24 cellular contexts compared by ENCODE assay signal in genomic region chr14:73097421-73097820, GRCh38. TPM values are rescaled to one million over a fixed set of nuclear protein-coding genes. Genes with fewer than 3 reads are reported as not detected.
DNase-seq lines count a peak whose midpoint lies in the region; ATAC-seq and TF ChIP-seq lines count a peak whose summit lies in the region.
"Had no signal": no experiment of that assay in that cellular context is flagged by ENCODE, and none has a peak within 500 bp of the region (broad histone marks: within the 10 kb centered on the region; RNA-seq: fewer than 3 reads in every experiment).

No MANE protein-coding gene starts in this region.

- H3K27ac Mint-ChIP-seq in activated T-cell treated with anti-CD3 and anti-CD28 coated beads, Interleukin-2, amount 50 U/mL, for 72 hours: peak overlapping the region; percentile 51
- H3K27ac Mint-ChIP-seq in immature natural killer cell: peak overlapping the region in 5 of 6 donors; percentile 5 to 51 (median 24)
- H3K27ac Mint-ChIP-seq: CD4-positive, CD25-positive, alpha-beta regulatory T cell had no signal

- H3K27me3 Mint-ChIP-seq in activated T-cell treated with anti-CD3 and anti-CD28 coated beads, Interleukin-2, amount 50 U/mL, for 72 hours (ENCODE audit: low read depth): no peaks in the 10 kb centered on the region
- H3K27me3 Mint-ChIP-seq in immature natural killer cell (ENCODE audit: low read depth in 3 of 3): peaks cover 1 to 3% (median 2%) of the 10 kb centered on the region in 3 donors
- H3K27me3 Mint-ChIP-seq: CD4-positive, CD25-positive, alpha-beta regulatory T cell had no signal

- H3K4me3 ChIP-seq in A673 (ENCODE audit: low read depth, low read length, poor library complexity, severe bottlenecking): no peak overlapping the region
- H3K4me3 ChIP-seq: GM12878, HAP-1 had no signal

- no peaks in the 10 kb centered on the region for H3K4me1 Mint-ChIP-seq in activated T-cell treated with anti-CD3 and anti-CD28 coated beads, Interleukin-2, amount 50 U/mL, for 72 hours (ENCODE audit: low read depth)
- peaks cover 4 to 28% of the 10 kb centered on the region in 2 donors for H3K4me1 Mint-ChIP-seq in immature natural killer cell

- H3K36me3 ChIP-seq in A673 (ENCODE audit: insufficient read depth, low read length, poor library complexity, severe bottlenecking): peaks cover 75% of the 10 kb centered on the region

- no peak overlapping the region for H3K4me3 Mint-ChIP-seq in activated T-cell treated with anti-CD3 and anti-CD28 coated beads, Interleukin-2, amount 50 U/mL, for 72 hours
- no peak overlapping the region for H3K4me3 Mint-ChIP-seq in immature natural killer cell
- H3K4me3 Mint-ChIP-seq: CD4-positive, CD25-positive, alpha-beta regulatory T cell had no signal

- no peaks in the 10 kb centered on the region for H3K9me3 ChIP-seq in A673 (ENCODE audit: low read depth, low read length, poor library complexity, severe bottlenecking)
- H3K9me3 ChIP-seq: HAP-1, SK-N-SH had no signal

- intact Hi-C loops in A673 (cut with micrococcal nuclease; ENCODE audit: unreplicated experiment): no loop called here

- no peaks in the 10 kb centered on the region for H3K27me3 ChIP-seq in A673 (replicated peaks; ENCODE audit: insufficient read depth, low read depth, low read length, poor library complexity)

- in situ Hi-C loops in SK-MEL-5 (cut with HindIII; ENCODE audit: low pct_unique_long_range_greater_than_20kb, low sequenced_read_pairs): no loop called here

- H3K9me3 Mint-ChIP-seq in activated T-cell treated with anti-CD3 and anti-CD28 coated beads, Interleukin-2, amount 50 U/mL, for 72 hours: no peaks in the 10 kb centered on the region
- H3K9me3 Mint-ChIP-seq in immature natural killer cell: no peaks in the 10 kb centered on the region
- H3K9me3 Mint-ChIP-seq: CD4-positive, CD25-positive, alpha-beta regulatory T cell had no signal

- no peak for TF ChIP-seq CTCF in A673 (conservative IDR thresholded peaks at IDR 0.05; ENCODE audit: low read depth, low read length)

- H3K27ac ChIP-seq in A673 (ENCODE audit: low read depth, low read length, poor library complexity, severe bottlenecking): no peak overlapping the region
- H3K27ac ChIP-seq: RWPE1 had no signal

- peaks cover 6 to 25% of the 10 kb centered on the region in 2 donors for H3K36me3 Mint-ChIP-seq in activated T-cell treated with anti-CD3 and anti-CD28 coated beads, Interleukin-2, amount 50 U/mL, for 72 hours (ENCODE audit: insufficient read depth in 2 of 2)
- H3K36me3 Mint-ChIP-seq in immature natural killer cell: peaks cover 16 to 39% (median 18%) of the 10 kb centered on the region in 3 donors

- no TSS peak for BruUV-seq in A673 (replicated peaks; lab: Mats Ljungman, UMichigan)

- CTCF ChIA-PET in A673 (lab: Charles Lee): no interaction called here

- no peak for DNase-seq in activated T-cell treated with anti-CD3 and anti-CD28 coated beads, Interleukin-2, amount 50 U/mL, for 72 hours
- DNase-seq in activated T-cell treated with anti-CD3 and anti-CD28 coated beads for 4 hours (no peak), SK-MEL-5 (ENCODE audit: low read depth, low spot score) (peak; percentile 7), immature natural killer cell (no peak), A673 (ENCODE audit: low spot score) (no peak), DMS53 treated with DMSO at 0.1 percent for 48 hours (lab: John Stamatoyannopoulos, UW; ENCODE audit: unreplicated experiment) (no peak), GM03348 (ENCODE audit: low spot score) (no peak)
- DNase-seq: CD4-positive, CD25-positive, alpha-beta regulatory T cell; COR-L47; DMS79 treated with DMSO at 0.1 percent for 48 hours; KBM-7; MM.1S; NCI-H1092; NCI-H1436; NCI-H187 treated with DMSO at 0.1 percent for 48 hours; NCI-H2107; NCI-H446 treated with DMSO at 0.1 percent for 48 hours; NCI-H748 treated with DMSO at 0.1 percent for 48 hours; SHP77 treated with DMSO at 0.1 percent for 48 hours; SK-N-SH had no signal

- POLR2A ChIA-PET in A673 (lab: Charles Lee; ENCODE audit: low non-redundant PET): no interaction called here

- no peak for ATAC-seq in activated T-cell treated with anti-CD3 and anti-CD28 coated beads, Interleukin-2, amount 50 U/mL, for 72 hours (replicated peaks in 1 of 2)
- ATAC-seq: GM12878, HepG2 had no signal

- H3K4me1 ChIP-seq in A673 (ENCODE audit: insufficient read depth, low read length, poor library complexity, severe bottlenecking): no peaks in the 10 kb centered on the region
- H3K4me1 ChIP-seq: HAP-1 had no signal

RNA-seq across cellular contexts. Expression of gene PSEN1, which starts 38.9 kb away (rescaled TPM):
- 10 to 100 TPM; 40.1 to 42.2 TPM for total RNA-seq in activated T-cell treated with anti-CD3 and anti-CD28 coated beads, Interleukin-2, amount 50 U/mL, for 72 hours
- total RNA-seq in SK-MEL-5 (2014; rRNA removed; shearing (Covaris generic)): 31.2 and 31.4 TPM in 2 replicates
- polyA plus RNA-seq in SK-MEL-5 (2015; cell fraction: cytosol; rRNA removed): 27.4 and 29.8 TPM in 2 replicates
- 19.9 and 21.2 TPM in 2 replicates for polyA plus RNA-seq in SK-MEL-5 (2015; cell fraction: nucleus; rRNA removed)
- 10 to 100 TPM; 26.8 to 43.0 (median 40.9) TPM for polyA plus RNA-seq in immature natural killer cell
- 38.7 and 41.9 TPM in 2 replicates for total RNA-seq in A673 (2021)

RNA-seq across cellular contexts. Expression of gene RBM25, which starts 39.1 kb away (rescaled TPM):
- 10 to 100 TPM; 91.8 to 92.3 TPM for total RNA-seq in activated T-cell treated with anti-CD3 and anti-CD28 coated beads, Interleukin-2, amount 50 U/mL, for 72 hours
- 26.5 and 31.0 TPM in 2 replicates for total RNA-seq in SK-MEL-5 (2014; rRNA removed; shearing (Covaris generic))
- 26.0 and 30.6 TPM in 2 replicates for polyA plus RNA-seq in SK-MEL-5 (2015; cell fraction: cytosol; rRNA removed)
- polyA plus RNA-seq in SK-MEL-5 (2015; cell fraction: nucleus; rRNA removed): 262 and 273 TPM in 2 replicates
- polyA plus RNA-seq in immature natural killer cell: 10 to 100 TPM; 19.3 to 67.4 (median 24.6) TPM
- total RNA-seq in A673 (2021): 112 and 123 TPM in 2 replicates
